Comparison of ENCODE assay signal across 10 cellular contexts in genomic region chr7:148712610-148713330, GRCh38. TPM values are rescaled to one million over a fixed set of nuclear protein-coding genes. Genes with fewer than 3 reads are reported as not detected.
DNase-seq lines count a peak whose midpoint lies in the region; ATAC-seq and TF ChIP-seq lines count a peak whose summit lies in the region.
"Had no signal": no experiment of that assay in that cellular context is flagged by ENCODE, and none has a peak within 500 bp of the region (broad histone marks: within the 10 kb centered on the region; RNA-seq: fewer than 3 reads in every experiment).

No MANE protein-coding gene starts in this region.

- no peaks in the 10 kb centered on the region for H3K9me3 ChIP-seq in left lung
- H3K9me3 ChIP-seq: ovary had no signal

- H3K4me1 Mint-ChIP-seq in activated CD4-positive, alpha-beta memory T cell treated with anti-CD3 and anti-CD28 coated beads for 36 hours (ENCODE audit: low read depth), result peaks cover 80% of the 10 kb centered on the region

- POLR2A ChIA-PET in activated CD4-positive, alpha-beta memory T cell treated with anti-CD3 and anti-CD28 coated beads for 36 hours (lab: Charles Lee), result interaction anchor here (0.5 to 1.1 kb wide), 4 partner anchors 13 to 144 kb away, joined by 3 to 7 read pairs (median 3); partner anchors contain the start of gene CUL1

- H3K27ac ChIP-seq in left lung, result no peak overlapping the region
- H3K27ac ChIP-seq: ovary had no signal

- peaks cover 2% of the 10 kb centered on the region for H3K36me3 Mint-ChIP-seq in activated CD4-positive, alpha-beta memory T cell treated with anti-CD3 and anti-CD28 coated beads for 36 hours

- CTCF ChIA-PET in activated CD4-positive, alpha-beta memory T cell treated with anti-CD3 and anti-CD28 coated beads for 36 hours (lab: Charles Lee), result interaction anchor here (0.6 to 1.5 kb wide), 4 partner anchors 9 to 255 kb away, joined by 3 to 9 read pairs (median 3); no protein-coding TSS in a partner anchor

- no peaks in the 10 kb centered on the region for H3K27me3 Mint-ChIP-seq in activated CD4-positive, alpha-beta memory T cell treated with anti-CD3 and anti-CD28 coated beads for 36 hours

- DNase-seq in left lung (no peak), NCI-H446 (lab: John Stamatoyannopoulos, UW) (no peak), iPS-NIHi11 (ENCODE audit: low spot score) (no peak)
- no peak for DNase-seq in activated CD4-positive, alpha-beta memory T cell treated with anti-CD3 and anti-CD28 coated beads for 36 hours
- DNase-seq: DMS53, NCI-H2171, ovary had no signal

- H3K4me3 Mint-ChIP-seq in activated CD4-positive, alpha-beta memory T cell treated with anti-CD3 and anti-CD28 coated beads for 36 hours, result no peak overlapping the region

- no peak overlapping the region for H3K4me3 ChIP-seq in left lung
- H3K4me3 ChIP-seq: ovary had no signal

- ATAC-seq in GM18867 (IDR thresholded peaks at IDR 0.05; ENCODE audit: unreplicated experiment) (peak; percentile 54), GM21447 (IDR thresholded peaks at IDR 0.05; ENCODE audit: unreplicated experiment) (peak; percentile 40), HG03460 (IDR thresholded peaks at IDR 0.05; ENCODE audit: unreplicated experiment) (peak; percentile 54), left lung (peak; percentile 94)

- H3K36me3 ChIP-seq in left lung, result no peaks in the 10 kb centered on the region
- H3K36me3 ChIP-seq: ovary had no signal

- no peaks in the 10 kb centered on the region for H3K9me3 Mint-ChIP-seq in activated CD4-positive, alpha-beta memory T cell treated with anti-CD3 and anti-CD28 coated beads for 36 hours

- no peak overlapping the region for H3K27ac Mint-ChIP-seq in activated CD4-positive, alpha-beta memory T cell treated with anti-CD3 and anti-CD28 coated beads for 36 hours

- TF ChIP-seq CTCF in left lung (IDR thresholded peaks at IDR 0.05), result no peak

- H3K4me1 ChIP-seq in left lung, result peaks cover 12 to 65% of the 10 kb centered on the region in 2 donors

- no peaks in the 10 kb centered on the region for H3K27me3 ChIP-seq in left lung
- H3K27me3 ChIP-seq: ovary had no signal

- intact Hi-C loops in left lung (cut with DNase I), result no loop called here
- intact Hi-C loops in activated CD4-positive, alpha-beta memory T cell treated with anti-CD3 and anti-CD28 coated beads for 36 hours (cut with micrococcal nuclease), result loop anchor here (1.0 kb wide), 1 partner anchor 12 kb away; no protein-coding TSS in a partner anchor

RNA-seq across cellular contexts. Expression of gene CUL1, which starts 14.1 kb away (rescaled TPM):
- total RNA-seq in left lung, result 10 to 100 TPM; 32.5 to 43.1 TPM
- 10 to 100 TPM; 64.7 to 69.6 TPM for total RNA-seq in activated CD4-positive, alpha-beta memory T cell treated with anti-CD3 and anti-CD28 coated beads for 36 hours

Comparison
In these comparisons a context has a peak if more than half of its experiments do, and no peak if none do; other contexts are left out.
1. ATAC-seq: peak in every context shown above with its lines; median percentile 94 in left lung; 54 in GM18867; 54 in HG03460; 40 in GM21447.